ENCODE assay signal across 16 cellular contexts in the genomic region with DNA sequence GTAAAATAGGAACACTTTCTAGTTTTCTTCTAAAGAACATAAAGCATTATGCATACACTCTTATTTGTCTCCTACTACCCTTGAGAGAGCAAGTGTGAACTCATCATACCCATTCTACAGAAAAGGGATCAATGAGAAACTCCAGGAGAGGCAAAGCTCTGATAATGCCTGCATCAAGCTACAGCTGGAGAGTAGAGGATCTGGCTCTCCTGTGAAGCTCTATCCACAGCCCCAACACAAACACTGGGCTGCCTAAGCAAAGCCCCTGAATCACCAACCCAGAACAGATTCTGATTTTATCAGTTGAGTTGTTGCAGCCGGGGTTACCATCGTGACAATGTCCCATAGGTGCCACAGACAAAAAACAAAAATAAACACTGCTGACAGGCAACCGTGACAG.
DNase-seq lines count a peak whose midpoint lies in the region; ATAC-seq and TF ChIP-seq lines count a peak whose summit lies in the region.
"Had no signal": no experiment of that assay in that cellular context is flagged by ENCODE, and none has a peak within 500 bp of the region (broad histone marks: within the 10 kb centered on the region; RNA-seq: fewer than 3 reads in every experiment).

No MANE protein-coding gene starts in this region.

- H3K27me3 ChIP-seq in CD4-positive, alpha-beta T cell (ENCODE audit: control insufficient read depth, insufficient read depth, low read length): no peaks in the 10 kb centered on the region
- H3K27me3 ChIP-seq: colonic mucosa, Peyer's patch, right lobe of liver had no signal

- TF ChIP-seq CTCF in CD4-positive, alpha-beta T cell (IDR thresholded peaks at IDR 0.05): no peak

- H3K36me3 Mint-ChIP-seq in CD4-positive, alpha-beta T cell (ENCODE audit: low read depth): peaks cover 90% of the 10 kb centered on the region
- H3K36me3 Mint-ChIP-seq in T-helper 17 cell (ENCODE audit: low read depth): peaks cover 4% of the 10 kb centered on the region

- CTCF ChIA-PET in CD4-positive, alpha-beta T cell (lab: Charles Lee): interaction anchor here (0.6 to 0.9 kb wide), 2 partner anchors 45 to 723 kb away, joined by 3 to 5 read pairs; no protein-coding TSS in a partner anchor

- H3K9me3 Mint-ChIP-seq in CD4-positive, alpha-beta T cell: peaks cover 2% of the 10 kb centered on the region

- no peak overlapping the region for H3K4me3 Mint-ChIP-seq in CD4-positive, alpha-beta T cell
- H3K4me3 Mint-ChIP-seq in T-helper 17 cell: no peak overlapping the region

- intact Hi-C loops in CD4-positive, alpha-beta T cell (cut with DNase I, micrococcal nuclease): loop anchor here in 1 of 2 experiments (2.0 kb wide), 1 partner anchor 19 kb away; no protein-coding TSS in a partner anchor

- H3K27me3 Mint-ChIP-seq in CD4-positive, alpha-beta T cell: no peaks in the 10 kb centered on the region
- H3K27me3 Mint-ChIP-seq in T-helper 17 cell: no peaks in the 10 kb centered on the region

- H3K9me3 ChIP-seq in CD4-positive, alpha-beta T cell (ENCODE audit: control insufficient read depth, low read length): no peaks in the 10 kb centered on the region
- no peaks in the 10 kb centered on the region for H3K9me3 ChIP-seq in T-helper 17 cell (ENCODE audit: control insufficient read depth, low read length, poor library complexity, severe bottlenecking)
- H3K9me3 ChIP-seq: colonic mucosa, right lobe of liver had no signal

- no peak overlapping the region for H3K27ac ChIP-seq in CD4-positive, alpha-beta T cell (ENCODE audit: low read depth, low read length)
- H3K27ac ChIP-seq: colonic mucosa, Peyer's patch, right lobe of liver had no signal

- peak overlapping the region; percentile 39 for H3K27ac Mint-ChIP-seq in CD4-positive, alpha-beta T cell
- peak overlapping the region; percentile 57 for H3K27ac Mint-ChIP-seq in T-helper 17 cell

- POLR2A ChIA-PET in CD4-positive, alpha-beta T cell (lab: Charles Lee): no interaction called here

- DNase-seq in CD4-positive, alpha-beta T cell: no peak
- DNase-seq in ELF-1 (ENCODE audit: low read depth, low spot score) (peak; percentile 17), T-helper 17 cell (no peak), hepatic stellate cell (ENCODE audit: low spot score) (peak; percentile 25), activated gamma-delta T cell treated with Interleukin-2 at 50 U/mL for 16 hours (no peak), RKO (ENCODE audit: low spot score) (no peak)
- DNase-seq: activated CD4-positive, CD25-positive, alpha-beta regulatory T cell treated with anti-CD3 and anti-CD28 coated beads, Interleukin-2, amount 50 U/mL, for 72 hours; anterior cingulate cortex; C1 segment of cervical spinal cord; colonic mucosa; glutamatergic neuron; NCI-H526 treated with DMSO at 0.1 percent for 48 hours; Peyer's patch; right lobe of liver had no signal

- ATAC-seq in CD4-positive, alpha-beta T cell (ENCODE audit: poor library complexity): no peak
- ATAC-seq in T-helper 17 cell (no peak), HG02763 (IDR thresholded peaks at IDR 0.05; ENCODE audit: unreplicated experiment) (no peak), HG03354 (IDR thresholded peaks at IDR 0.05; ENCODE audit: poor library complexity, severe bottlenecking, unreplicated experiment) (no peak)

- peaks cover 50% of the 10 kb centered on the region for H3K4me1 Mint-ChIP-seq in CD4-positive, alpha-beta T cell (ENCODE audit: low read depth)
- H3K4me1 Mint-ChIP-seq in T-helper 17 cell: peaks cover 27% of the 10 kb centered on the region

Comparison
In these comparisons a context has a peak if more than half of its experiments do, and no peak if none do; other contexts are left out.
1. DNase-seq: peak in ELF-1 (single experiment) and hepatic stellate cell (single experiment); none in CD4-positive, alpha-beta T cell (0 of 10), T-helper 17 cell (0 of 3), activated gamma-delta T cell treated with Interleukin-2 at 50 U/mL for 16 hours (single experiment) and RKO (single experiment).